Comparison of ENCODE assay signal across 21 cellular contexts in genomic region chr2:241931084-241931975, GRCh38.
"Had no signal": no experiment of that assay in that cellular context is flagged by ENCODE, and none has a peak within 500 bp of the region (broad histone marks: within the 10 kb centered on the region; RNA-seq: fewer than 3 reads in every experiment).

No MANE protein-coding gene starts in this region.

- H3K27ac ChIP-seq: breast epithelium, colonic mucosa, gastrocnemius medialis, thoracic aorta, upper lobe of left lung had no signal

- H3K4me3 Mint-ChIP-seq: activated CD4-positive, alpha-beta T cell treated with anti-CD3 and anti-CD28 coated beads, Interleukin-2, amount 10 ng/mL, durations not matched to agents 7 days and 5 days; activated CD8-positive, alpha-beta T cell treated with anti-CD3 and anti-CD28 coated beads, Interleukin-2, amount 10 ng/mL, durations not matched to agents 7 days and 5 days; naive B cell; stimulated activated memory B cell treated with anti-CD40 and anti-IgM and Interleukin-4, amounts not matched to agents 10 μg/mL and 1 μg/mL and 100 μg/mL, for 72 hours; T-cell; T-helper 2 cell treated with Interferon-gamma antibody and Interleukin-4, amounts not matched to agents 5 μg/mL and 100 μg/mL, for 36 hours had no signal

- H3K36me3 ChIP-seq: breast epithelium, colonic mucosa, esophagus squamous epithelium, gastrocnemius medialis, thoracic aorta, upper lobe of left lung had no signal

- H3K27ac Mint-ChIP-seq: activated CD4-positive, alpha-beta T cell treated with anti-CD3 and anti-CD28 coated beads, Interleukin-2, amount 10 ng/mL, durations not matched to agents 7 days and 5 days; activated CD8-positive, alpha-beta T cell treated with anti-CD3 and anti-CD28 coated beads, Interleukin-2, amount 10 ng/mL, durations not matched to agents 7 days and 5 days; stimulated activated memory B cell treated with anti-CD40 and anti-IgM and Interleukin-4, amounts not matched to agents 10 μg/mL and 1 μg/mL and 100 μg/mL, for 72 hours; T-cell; T-helper 2 cell treated with Interferon-gamma antibody and Interleukin-4, amounts not matched to agents 5 μg/mL and 100 μg/mL, for 36 hours had no signal

- H3K9me3 ChIP-seq: breast epithelium, colonic mucosa, esophagus squamous epithelium, gastrocnemius medialis, thoracic aorta, upper lobe of left lung had no signal

- H3K4me3 ChIP-seq: breast epithelium, colonic mucosa, esophagus squamous epithelium, gastrocnemius medialis, thoracic aorta, upper lobe of left lung had no signal

- DNase-seq: activated CD4-positive, alpha-beta T cell treated with anti-CD3 and anti-CD28 coated beads, Interleukin-2, amount 10 ng/mL, durations not matched to agents 7 days and 5 days; activated CD4-positive, CD25-positive, alpha-beta regulatory T cell treated with anti-CD3 and anti-CD28 coated beads, Interleukin-2, amount 50 U/mL, for 72 hours; activated CD8-positive, alpha-beta T cell treated with anti-CD3 and anti-CD28 coated beads, Interleukin-2, amount 10 ng/mL, durations not matched to agents 7 days and 5 days; activated naive CD4-positive, alpha-beta T cell treated with anti-CD3 and anti-CD28 coated beads, Interleukin-2, amount 50 U/mL, for 16 hours; activated T-cell treated with anti-CD3 and anti-CD28 coated beads, Interleukin-2, amount 50 U/mL, for 48 hours; colonic mucosa; esophagus squamous epithelium; gastrocnemius medialis; islet precursor cell; left cardiac atrium; mesenchymal stem cell; naive B cell; occipital lobe; small intestine; stimulated activated CD4-positive, alpha-beta T cell treated with anti-CD3 and anti-CD28 coated beads, Interleukin-15, amount 100 ng/mL, for 24 hours; T-cell had no signal

- H3K9me3 Mint-ChIP-seq: naive B cell; stimulated activated memory B cell treated with anti-CD40 and anti-IgM and Interleukin-4, amounts not matched to agents 10 μg/mL and 1 μg/mL and 100 μg/mL, for 72 hours had no signal

- H3K4me1 ChIP-seq: breast epithelium, gastrocnemius medialis, upper lobe of left lung had no signal

- H3K27me3 Mint-ChIP-seq: activated CD4-positive, alpha-beta T cell treated with anti-CD3 and anti-CD28 coated beads, Interleukin-2, amount 10 ng/mL, durations not matched to agents 7 days and 5 days; naive B cell; stimulated activated memory B cell treated with anti-CD40 and anti-IgM and Interleukin-4, amounts not matched to agents 10 μg/mL and 1 μg/mL and 100 μg/mL, for 72 hours; T-cell had no signal

- H3K27me3 ChIP-seq: breast epithelium, colonic mucosa, upper lobe of left lung had no signal

- ATAC-seq: activated CD8-positive, alpha-beta T cell treated with anti-CD3 and anti-CD28 coated beads, Interleukin-2, amount 10 ng/mL, durations not matched to agents 7 days and 5 days; gastrocnemius medialis; stimulated activated memory B cell treated with anti-CD40 and anti-IgM and Interleukin-4, amounts not matched to agents 10 μg/mL and 1 μg/mL and 100 μg/mL, for 72 hours; T-cell had no signal
